Comparison of ENCODE assay signal across 11 cellular contexts in the genomic region with DNA sequence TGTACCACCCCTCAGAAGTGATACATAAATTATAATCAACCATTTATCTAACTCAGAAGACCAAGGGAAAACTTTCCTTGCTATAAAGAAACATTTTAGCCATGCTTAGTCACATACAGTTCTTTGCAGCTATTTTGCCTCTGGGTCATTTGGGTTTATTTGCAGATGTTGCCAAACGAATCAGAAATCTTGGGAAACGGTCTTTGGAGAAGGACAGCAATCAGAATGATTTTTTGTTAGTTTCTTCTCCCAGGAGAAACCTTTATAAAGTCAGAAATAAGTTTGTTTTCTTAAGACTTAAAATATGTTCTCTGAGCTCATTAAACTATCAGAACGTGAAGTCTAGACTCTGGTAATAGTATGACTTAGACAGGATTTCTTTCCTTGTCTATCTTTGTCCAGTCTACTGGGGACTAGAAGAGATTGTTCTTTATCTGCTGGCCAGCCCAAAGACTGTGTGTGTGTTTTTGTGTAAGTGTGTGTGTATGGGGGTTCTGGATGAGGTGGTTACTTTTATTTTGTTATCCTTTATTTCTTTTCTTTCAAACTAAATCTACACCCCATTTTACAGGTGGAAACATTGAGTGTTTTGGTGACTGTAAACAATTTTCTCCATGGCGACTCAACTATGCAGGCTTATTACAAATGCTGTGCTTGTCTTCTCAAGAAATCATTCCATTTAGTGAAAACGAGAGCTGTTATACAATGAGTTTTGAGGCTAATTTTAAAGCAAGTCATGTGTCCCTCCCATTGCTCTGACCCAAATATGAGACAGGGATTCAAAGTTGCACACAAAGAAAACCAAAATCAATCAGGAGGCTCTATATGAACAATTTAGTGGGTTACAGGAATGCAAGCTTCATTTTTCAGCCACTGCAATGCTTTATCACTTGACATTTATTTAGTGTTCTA.
DNase-seq lines count a peak whose midpoint lies in the region; ATAC-seq and TF ChIP-seq lines count a peak whose summit lies in the region.
"Had no signal": no experiment of that assay in that cellular context is flagged by ENCODE, and none has a peak within 500 bp of the region (broad histone marks: within the 10 kb centered on the region; RNA-seq: fewer than 3 reads in every experiment).

No MANE protein-coding gene starts in this region.

- no peaks in the 10 kb centered on the region for H3K4me1 ChIP-seq in parathyroid adenoma

- H3K9ac ChIP-seq in parathyroid adenoma, result no peak overlapping the region

- no peak for ATAC-seq in GM21528 (IDR thresholded peaks at IDR 0.05; ENCODE audit: low FRiP score, unreplicated experiment)
- ATAC-seq: effector memory CD8-positive, alpha-beta T cell had no signal

- peak overlapping the region; percentile 46 for H3K27ac ChIP-seq in angular gyrus (ENCODE audit: low read depth, low read length)
- peak overlapping the region; percentile 6 for H3K27ac ChIP-seq in parathyroid adenoma

- H3K27me3 ChIP-seq in parathyroid adenoma (ENCODE audit: control insufficient read depth, insufficient read depth, low read length), result no peaks in the 10 kb centered on the region
- H3K27me3 ChIP-seq: spleen had no signal

- DNase-seq in EH (ENCODE audit: low read depth) (peak; percentile 89), fibroblast of villous mesenchyme (ENCODE audit: low read depth) (peak; percentile 34), NCI-H1436 treated with DMSO at 0.1 percent for 48 hours (lab: John Stamatoyannopoulos, UW) (no peak)
- no peak for DNase-seq in stimulated activated CD4-positive, alpha-beta T cell treated with anti-CD3 and anti-CD28 coated beads, Interleukin-2, amount 100 ng/mL, for 24 hours
- no peak for DNase-seq in stimulated activated CD4-positive, alpha-beta T cell treated with anti-CD3 and anti-CD28 coated beads, Interleukin-4, amount 100 ng/mL, for 24 hours
- DNase-seq: activated CD4-positive, alpha-beta memory T cell treated with anti-CD3 and anti-CD28 coated beads, Interleukin-2, amount 10 ng/mL, durations not matched to agents 7 days and 5 days; effector memory CD8-positive, alpha-beta T cell; spleen had no signal

- no peak overlapping the region for H2AFZ ChIP-seq in parathyroid adenoma

- no peaks in the 10 kb centered on the region for H3K9me3 ChIP-seq in parathyroid adenoma (ENCODE audit: control insufficient read depth, low read length)
- H3K9me3 ChIP-seq: spleen had no signal

- H3K36me3 ChIP-seq in parathyroid adenoma (ENCODE audit: control insufficient read depth, insufficient read depth, low read length), result no peaks in the 10 kb centered on the region
- H3K36me3 ChIP-seq: spleen had no signal

- H3K4me3 ChIP-seq in fibroblast of villous mesenchyme (ENCODE audit: low read depth, low read length) (no peak overlapping the region), parathyroid adenoma (ENCODE audit: low read depth, low read length) (no peak overlapping the region)
- H3K4me3 ChIP-seq: spleen had no signal

- no peaks in the 10 kb centered on the region for H3K79me2 ChIP-seq in parathyroid adenoma

- TF ChIP-seq CTCF in fibroblast of villous mesenchyme (IDR thresholded peaks at IDR 0.05; ENCODE audit: insufficient read depth, low read depth, low read length), result no peak
- TF ChIP-seq CTCF in parathyroid adenoma (IDR thresholded peaks at IDR 0.05), result no peak

- H3K4me2 ChIP-seq in parathyroid adenoma (ENCODE audit: low read length), result no peak overlapping the region

Comparison
In these comparisons a context has a peak if more than half of its experiments do, and no peak if none do; other contexts are left out.
1. DNase-seq: peak in EH (single experiment) and fibroblast of villous mesenchyme (single experiment); none in stimulated activated CD4-positive, alpha-beta T cell treated with anti-CD3 and anti-CD28 coated beads, Interleukin-2, amount 100 ng/mL, for 24 hours (0 of 2), stimulated activated CD4-positive, alpha-beta T cell treated with anti-CD3 and anti-CD28 coated beads, Interleukin-4, amount 100 ng/mL, for 24 hours (single experiment) and NCI-H1436 treated with DMSO at 0.1 percent for 48 hours (single experiment).